1 cellular context compared by ENCODE assay signal in the genomic region with DNA sequence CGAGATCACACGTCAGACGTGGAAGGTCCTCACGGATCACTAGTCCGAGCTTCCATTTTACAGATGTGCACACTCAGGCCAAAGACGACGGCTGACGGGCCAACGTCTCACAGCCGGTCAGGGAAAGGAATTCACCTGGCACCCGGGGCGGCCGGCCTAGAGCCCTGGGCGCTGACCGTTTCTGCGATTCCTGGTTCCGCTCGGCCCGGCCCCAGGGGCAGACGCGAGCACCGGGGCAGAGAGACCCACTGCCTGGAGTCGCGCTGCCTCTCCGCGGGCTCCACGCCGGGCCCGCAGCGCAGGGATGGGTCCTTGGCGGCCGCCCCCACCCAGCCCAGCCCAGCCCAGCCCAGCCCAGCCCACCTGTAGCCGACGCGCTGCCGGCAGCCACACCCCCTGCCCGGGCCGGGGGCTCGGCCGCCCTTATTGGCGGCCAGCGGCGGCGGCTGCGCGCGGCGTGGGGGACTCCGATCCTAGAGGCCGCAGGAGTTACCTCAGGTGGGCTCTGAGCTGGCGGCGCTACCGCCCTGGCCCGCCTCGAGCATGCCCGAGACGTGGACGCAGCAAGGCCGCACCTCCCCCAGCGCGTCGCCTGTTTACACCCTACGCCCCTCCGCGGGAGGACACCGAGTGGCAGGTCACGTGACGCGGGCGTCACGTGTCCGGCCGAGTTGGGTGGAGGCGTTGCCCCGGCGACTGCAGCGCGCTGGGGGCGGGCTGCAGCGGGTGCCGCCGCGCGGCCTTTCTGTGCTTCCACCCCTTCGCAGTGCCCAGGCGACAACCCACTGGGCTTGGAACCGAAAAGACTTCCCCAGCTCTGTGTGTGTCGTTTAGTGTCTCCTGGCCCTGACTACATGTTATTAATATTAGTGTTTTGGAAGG.
TF ChIP-seq lines count a peak whose summit lies in the region.

No MANE protein-coding gene starts in this region.

TF ChIP-seq in K562, 482 proteins besides CTCF, POLR2A, EP300 and RAD21 (continued from another document and continues in another):
- TF ChIP-seq, protein P1, sequence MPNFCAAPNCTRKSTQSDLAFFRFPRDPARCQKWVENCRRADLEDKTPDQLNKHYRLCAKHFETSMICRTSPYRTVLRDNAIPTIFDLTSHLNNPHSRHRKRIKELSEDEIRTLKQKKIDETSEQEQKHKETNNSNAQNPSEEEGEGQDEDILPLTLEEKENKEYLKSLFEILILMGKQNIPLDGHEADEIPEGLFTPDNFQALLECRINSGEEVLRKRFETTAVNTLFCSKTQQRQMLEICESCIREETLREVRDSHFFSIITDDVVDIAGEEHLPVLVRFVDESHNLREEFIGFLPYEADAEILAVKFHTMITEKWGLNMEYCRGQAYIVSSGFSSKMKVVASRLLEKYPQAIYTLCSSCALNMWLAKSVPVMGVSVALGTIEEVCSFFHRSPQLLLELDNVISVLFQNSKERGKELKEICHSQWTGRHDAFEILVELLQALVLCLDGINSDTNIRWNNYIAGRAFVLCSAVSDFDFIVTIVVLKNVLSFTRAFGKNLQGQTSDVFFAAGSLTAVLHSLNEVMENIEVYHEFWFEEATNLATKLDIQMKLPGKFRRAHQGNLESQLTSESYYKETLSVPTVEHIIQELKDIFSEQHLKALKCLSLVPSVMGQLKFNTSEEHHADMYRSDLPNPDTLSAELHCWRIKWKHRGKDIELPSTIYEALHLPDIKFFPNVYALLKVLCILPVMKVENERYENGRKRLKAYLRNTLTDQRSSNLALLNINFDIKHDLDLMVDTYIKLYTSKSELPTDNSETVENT (CRISPR knock-in tag; IDR thresholded peaks at IDR 0.05): peak; percentile 95
- TF ChIP-seq PHF20 (IDR thresholded peaks at IDR 0.05; ENCODE audit: partially characterized antibody): peak; percentile 97
- TF ChIP-seq, protein P2, sequence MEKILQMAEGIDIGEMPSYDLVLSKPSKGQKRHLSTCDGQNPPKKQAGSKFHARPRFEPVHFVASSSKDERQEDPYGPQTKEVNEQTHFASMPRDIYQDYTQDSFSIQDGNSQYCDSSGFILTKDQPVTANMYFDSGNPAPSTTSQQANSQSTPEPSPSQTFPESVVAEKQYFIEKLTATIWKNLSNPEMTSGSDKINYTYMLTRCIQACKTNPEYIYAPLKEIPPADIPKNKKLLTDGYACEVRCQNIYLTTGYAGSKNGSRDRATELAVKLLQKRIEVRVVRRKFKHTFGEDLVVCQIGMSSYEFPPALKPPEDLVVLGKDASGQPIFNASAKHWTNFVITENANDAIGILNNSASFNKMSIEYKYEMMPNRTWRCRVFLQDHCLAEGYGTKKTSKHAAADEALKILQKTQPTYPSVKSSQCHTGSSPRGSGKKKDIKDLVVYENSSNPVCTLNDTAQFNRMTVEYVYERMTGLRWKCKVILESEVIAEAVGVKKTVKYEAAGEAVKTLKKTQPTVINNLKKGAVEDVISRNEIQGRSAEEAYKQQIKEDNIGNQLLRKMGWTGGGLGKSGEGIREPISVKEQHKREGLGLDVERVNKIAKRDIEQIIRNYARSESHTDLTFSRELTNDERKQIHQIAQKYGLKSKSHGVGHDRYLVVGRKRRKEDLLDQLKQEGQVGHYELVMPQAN (IDR thresholded peaks at IDR 0.05; ENCODE audit: borderline replicate concordance): peak; percentile 94
- no peak for TF ChIP-seq ZNF384 (IDR thresholded peaks at IDR 0.05; ENCODE audit: low read depth, low read length)
- TF ChIP-seq ZNF274 (IDR thresholded peaks at IDR 0.05; ENCODE audit: borderline replicate concordance, low read depth, low read length): no peak
- peak; percentile 40; the same call in 1 of the 2 replicates for TF ChIP-seq ZNF263 (CRISPR knock-in tag; IDR thresholded peaks at IDR 0.05; ENCODE audit: borderline replicate concordance)
- TF ChIP-seq SNIP1 (IDR thresholded peaks at IDR 0.05; ENCODE audit: low read depth): no peak
- TF ChIP-seq ZNF699 (CRISPR knock-in tag; IDR thresholded peaks at IDR 0.05; ENCODE audit: insufficient replicate concordance): no peak
- 0 out of 2 replicates have a peak, but pooled peaks have one; percentile 29 for TF ChIP-seq HLTF (IDR thresholded peaks at IDR 0.05)
- TF ChIP-seq, protein P3, sequence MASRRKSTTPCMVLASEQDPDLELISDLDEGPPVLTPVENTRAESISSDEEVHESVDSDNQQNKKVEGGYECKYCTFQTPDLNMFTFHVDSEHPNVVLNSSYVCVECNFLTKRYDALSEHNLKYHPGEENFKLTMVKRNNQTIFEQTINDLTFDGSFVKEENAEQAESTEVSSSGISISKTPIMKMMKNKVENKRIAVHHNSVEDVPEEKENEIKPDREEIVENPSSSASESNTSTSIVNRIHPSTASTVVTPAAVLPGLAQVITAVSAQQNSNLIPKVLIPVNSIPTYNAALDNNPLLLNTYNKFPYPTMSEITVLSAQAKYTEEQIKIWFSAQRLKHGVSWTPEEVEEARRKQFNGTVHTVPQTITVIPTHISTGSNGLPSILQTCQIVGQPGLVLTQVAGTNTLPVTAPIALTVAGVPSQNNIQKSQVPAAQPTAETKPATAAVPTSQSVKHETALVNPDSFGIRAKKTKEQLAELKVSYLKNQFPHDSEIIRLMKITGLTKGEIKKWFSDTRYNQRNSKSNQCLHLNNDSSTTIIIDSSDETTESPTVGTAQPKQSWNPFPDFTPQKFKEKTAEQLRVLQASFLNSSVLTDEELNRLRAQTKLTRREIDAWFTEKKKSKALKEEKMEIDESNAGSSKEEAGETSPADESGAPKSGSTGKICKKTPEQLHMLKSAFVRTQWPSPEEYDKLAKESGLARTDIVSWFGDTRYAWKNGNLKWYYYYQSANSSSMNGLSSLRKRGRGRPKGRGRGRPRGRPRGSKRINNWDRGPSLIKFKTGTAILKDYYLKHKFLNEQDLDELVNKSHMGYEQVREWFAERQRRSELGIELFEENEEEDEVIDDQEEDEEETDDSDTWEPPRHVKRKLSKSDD (conservative IDR thresholded peaks at IDR 0.05; ENCODE audit: low read length): no peak
- peak; percentile 47; the same call in 1 of the 2 replicates for TF ChIP-seq GABPA (tag; conservative IDR thresholded peaks at IDR 0.05; ENCODE audit: low read depth)
- TF ChIP-seq, protein P4, sequence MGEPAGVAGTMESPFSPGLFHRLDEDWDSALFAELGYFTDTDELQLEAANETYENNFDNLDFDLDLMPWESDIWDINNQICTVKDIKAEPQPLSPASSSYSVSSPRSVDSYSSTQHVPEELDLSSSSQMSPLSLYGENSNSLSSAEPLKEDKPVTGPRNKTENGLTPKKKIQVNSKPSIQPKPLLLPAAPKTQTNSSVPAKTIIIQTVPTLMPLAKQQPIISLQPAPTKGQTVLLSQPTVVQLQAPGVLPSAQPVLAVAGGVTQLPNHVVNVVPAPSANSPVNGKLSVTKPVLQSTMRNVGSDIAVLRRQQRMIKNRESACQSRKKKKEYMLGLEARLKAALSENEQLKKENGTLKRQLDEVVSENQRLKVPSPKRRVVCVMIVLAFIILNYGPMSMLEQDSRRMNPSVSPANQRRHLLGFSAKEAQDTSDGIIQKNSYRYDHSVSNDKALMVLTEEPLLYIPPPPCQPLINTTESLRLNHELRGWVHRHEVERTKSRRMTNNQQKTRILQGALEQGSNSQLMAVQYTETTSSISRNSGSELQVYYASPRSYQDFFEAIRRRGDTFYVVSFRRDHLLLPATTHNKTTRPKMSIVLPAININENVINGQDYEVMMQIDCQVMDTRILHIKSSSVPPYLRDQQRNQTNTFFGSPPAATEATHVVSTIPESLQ (CRISPR knock-in tag; IDR thresholded peaks at IDR 0.05): no peak
- TF ChIP-seq PCBP2 (IDR thresholded peaks at IDR 0.05; ENCODE audit: low read depth, low read length, poor library complexity, severe bottlenecking): no peak
- no peak for TF ChIP-seq PPARD (CRISPR knock-in tag; IDR thresholded peaks at IDR 0.05)
- TF ChIP-seq MED1 (CRISPR knock-in tag; IDR thresholded peaks at IDR 0.05; ENCODE audit: borderline replicate concordance): no peak
- TF ChIP-seq C11orf30 (IDR thresholded peaks at IDR 0.05; ENCODE audit: low read depth): peak; percentile 98
- peak; percentile 99 for TF ChIP-seq CXXC5 (CRISPR knock-in tag; IDR thresholded peaks at IDR 0.05)
- TF ChIP-seq FOXA1 (IDR thresholded peaks at IDR 0.05; ENCODE audit: borderline replicate concordance): no peak
- TF ChIP-seq TRIM28 (IDR thresholded peaks at IDR 0.05): no peak
- TF ChIP-seq, protein P5, sequence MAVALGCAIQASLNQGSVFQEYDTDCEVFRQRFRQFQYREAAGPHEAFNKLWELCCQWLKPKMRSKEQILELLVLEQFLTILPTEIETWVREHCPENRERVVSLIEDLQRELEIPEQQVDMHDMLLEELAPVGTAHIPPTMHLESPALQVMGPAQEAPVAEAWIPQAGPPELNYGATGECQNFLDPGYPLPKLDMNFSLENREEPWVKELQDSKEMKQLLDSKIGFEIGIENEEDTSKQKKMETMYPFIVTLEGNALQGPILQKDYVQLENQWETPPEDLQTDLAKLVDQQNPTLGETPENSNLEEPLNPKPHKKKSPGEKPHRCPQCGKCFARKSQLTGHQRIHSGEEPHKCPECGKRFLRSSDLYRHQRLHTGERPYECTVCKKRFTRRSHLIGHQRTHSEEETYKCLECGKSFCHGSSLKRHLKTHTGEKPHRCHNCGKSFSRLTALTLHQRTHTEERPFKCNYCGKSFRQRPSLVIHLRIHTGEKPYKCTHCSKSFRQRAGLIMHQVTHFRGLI (CRISPR knock-in tag; IDR thresholded peaks at IDR 0.05): peak; percentile 33; the same call in 1 of the 2 replicates
- TF ChIP-seq PHB (CRISPR knock-in tag; IDR thresholded peaks at IDR 0.05): 0 out of 2 replicates have a peak, but pooled peaks have one; percentile 62
- no peak for TF ChIP-seq MEF2D (tag; conservative IDR thresholded peaks at IDR 0.05; ENCODE audit: low read depth)
- no peak for TF ChIP-seq CBX2 (IDR thresholded peaks at IDR 0.05; ENCODE audit: insufficient read depth, low read length, poor library complexity, severe bottlenecking)
- TF ChIP-seq FUS (optimal IDR thresholded peaks at IDR 0.05; ENCODE audit: low read depth, low read length): peak; percentile 48
- TF ChIP-seq TAF1 (IDR thresholded peaks at IDR 0.05; ENCODE audit: control insufficient read depth, extremely low read depth, insufficient read depth, low read length, severe bottlenecking): peak; percentile 52
- TF ChIP-seq, protein P6, sequence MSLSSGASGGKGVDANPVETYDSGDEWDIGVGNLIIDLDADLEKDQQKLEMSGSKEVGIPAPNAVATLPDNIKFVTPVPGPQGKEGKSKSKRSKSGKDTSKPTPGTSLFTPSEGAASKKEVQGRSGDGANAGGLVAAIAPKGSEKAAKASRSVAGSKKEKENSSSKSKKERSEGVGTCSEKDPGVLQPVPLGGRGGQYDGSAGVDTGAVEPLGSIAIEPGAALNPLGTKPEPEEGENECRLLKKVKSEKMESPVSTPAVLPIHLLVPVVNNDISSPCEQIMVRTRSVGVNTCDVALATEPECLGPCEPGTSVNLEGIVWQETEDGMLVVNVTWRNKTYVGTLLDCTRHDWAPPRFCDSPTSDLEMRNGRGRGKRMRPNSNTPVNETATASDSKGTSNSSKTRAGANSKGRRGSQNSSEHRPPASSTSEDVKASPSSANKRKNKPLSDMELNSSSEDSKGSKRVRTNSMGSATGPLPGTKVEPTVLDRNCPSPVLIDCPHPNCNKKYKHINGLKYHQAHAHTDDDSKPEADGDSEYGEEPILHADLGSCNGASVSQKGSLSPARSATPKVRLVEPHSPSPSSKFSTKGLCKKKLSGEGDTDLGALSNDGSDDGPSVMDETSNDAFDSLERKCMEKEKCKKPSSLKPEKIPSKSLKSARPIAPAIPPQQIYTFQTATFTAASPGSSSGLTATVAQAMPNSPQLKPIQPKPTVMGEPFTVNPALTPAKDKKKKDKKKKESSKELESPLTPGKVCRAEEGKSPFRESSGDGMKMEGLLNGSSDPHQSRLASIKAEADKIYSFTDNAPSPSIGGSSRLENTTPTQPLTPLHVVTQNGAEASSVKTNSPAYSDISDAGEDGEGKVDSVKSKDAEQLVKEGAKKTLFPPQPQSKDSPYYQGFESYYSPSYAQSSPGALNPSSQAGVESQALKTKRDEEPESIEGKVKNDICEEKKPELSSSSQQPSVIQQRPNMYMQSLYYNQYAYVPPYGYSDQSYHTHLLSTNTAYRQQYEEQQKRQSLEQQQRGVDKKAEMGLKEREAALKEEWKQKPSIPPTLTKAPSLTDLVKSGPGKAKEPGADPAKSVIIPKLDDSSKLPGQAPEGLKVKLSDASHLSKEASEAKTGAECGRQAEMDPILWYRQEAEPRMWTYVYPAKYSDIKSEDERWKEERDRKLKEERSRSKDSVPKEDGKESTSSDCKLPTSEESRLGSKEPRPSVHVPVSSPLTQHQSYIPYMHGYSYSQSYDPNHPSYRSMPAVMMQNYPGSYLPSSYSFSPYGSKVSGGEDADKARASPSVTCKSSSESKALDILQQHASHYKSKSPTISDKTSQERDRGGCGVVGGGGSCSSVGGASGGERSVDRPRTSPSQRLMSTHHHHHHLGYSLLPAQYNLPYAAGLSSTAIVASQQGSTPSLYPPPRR (CRISPR knock-in tag; IDR thresholded peaks at IDR 0.05; ENCODE audit: borderline replicate concordance): no peak
- TF ChIP-seq, protein P7, sequence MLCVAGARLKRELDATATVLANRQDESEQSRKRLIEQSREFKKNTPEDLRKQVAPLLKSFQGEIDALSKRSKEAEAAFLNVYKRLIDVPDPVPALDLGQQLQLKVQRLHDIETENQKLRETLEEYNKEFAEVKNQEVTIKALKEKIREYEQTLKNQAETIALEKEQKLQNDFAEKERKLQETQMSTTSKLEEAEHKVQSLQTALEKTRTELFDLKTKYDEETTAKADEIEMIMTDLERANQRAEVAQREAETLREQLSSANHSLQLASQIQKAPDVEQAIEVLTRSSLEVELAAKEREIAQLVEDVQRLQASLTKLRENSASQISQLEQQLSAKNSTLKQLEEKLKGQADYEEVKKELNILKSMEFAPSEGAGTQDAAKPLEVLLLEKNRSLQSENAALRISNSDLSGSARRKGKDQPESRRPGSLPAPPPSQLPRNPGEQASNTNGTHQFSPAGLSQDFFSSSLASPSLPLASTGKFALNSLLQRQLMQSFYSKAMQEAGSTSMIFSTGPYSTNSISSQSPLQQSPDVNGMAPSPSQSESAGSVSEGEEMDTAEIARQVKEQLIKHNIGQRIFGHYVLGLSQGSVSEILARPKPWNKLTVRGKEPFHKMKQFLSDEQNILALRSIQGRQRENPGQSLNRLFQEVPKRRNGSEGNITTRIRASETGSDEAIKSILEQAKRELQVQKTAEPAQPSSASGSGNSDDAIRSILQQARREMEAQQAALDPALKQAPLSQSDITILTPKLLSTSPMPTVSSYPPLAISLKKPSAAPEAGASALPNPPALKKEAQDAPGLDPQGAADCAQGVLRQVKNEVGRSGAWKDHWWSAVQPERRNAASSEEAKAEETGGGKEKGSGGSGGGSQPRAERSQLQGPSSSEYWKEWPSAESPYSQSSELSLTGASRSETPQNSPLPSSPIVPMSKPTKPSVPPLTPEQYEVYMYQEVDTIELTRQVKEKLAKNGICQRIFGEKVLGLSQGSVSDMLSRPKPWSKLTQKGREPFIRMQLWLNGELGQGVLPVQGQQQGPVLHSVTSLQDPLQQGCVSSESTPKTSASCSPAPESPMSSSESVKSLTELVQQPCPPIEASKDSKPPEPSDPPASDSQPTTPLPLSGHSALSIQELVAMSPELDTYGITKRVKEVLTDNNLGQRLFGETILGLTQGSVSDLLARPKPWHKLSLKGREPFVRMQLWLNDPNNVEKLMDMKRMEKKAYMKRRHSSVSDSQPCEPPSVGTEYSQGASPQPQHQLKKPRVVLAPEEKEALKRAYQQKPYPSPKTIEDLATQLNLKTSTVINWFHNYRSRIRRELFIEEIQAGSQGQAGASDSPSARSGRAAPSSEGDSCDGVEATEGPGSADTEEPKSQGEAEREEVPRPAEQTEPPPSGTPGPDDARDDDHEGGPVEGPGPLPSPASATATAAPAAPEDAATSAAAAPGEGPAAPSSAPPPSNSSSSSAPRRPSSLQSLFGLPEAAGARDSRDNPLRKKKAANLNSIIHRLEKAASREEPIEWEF (CRISPR knock-in tag; IDR thresholded peaks at IDR 0.05): no peak
- TF ChIP-seq ETV1 (tag; conservative IDR thresholded peaks at IDR 0.05; ENCODE audit: low read depth): no peak
